22 cellular contexts compared by ENCODE assay signal in the genomic region with DNA sequence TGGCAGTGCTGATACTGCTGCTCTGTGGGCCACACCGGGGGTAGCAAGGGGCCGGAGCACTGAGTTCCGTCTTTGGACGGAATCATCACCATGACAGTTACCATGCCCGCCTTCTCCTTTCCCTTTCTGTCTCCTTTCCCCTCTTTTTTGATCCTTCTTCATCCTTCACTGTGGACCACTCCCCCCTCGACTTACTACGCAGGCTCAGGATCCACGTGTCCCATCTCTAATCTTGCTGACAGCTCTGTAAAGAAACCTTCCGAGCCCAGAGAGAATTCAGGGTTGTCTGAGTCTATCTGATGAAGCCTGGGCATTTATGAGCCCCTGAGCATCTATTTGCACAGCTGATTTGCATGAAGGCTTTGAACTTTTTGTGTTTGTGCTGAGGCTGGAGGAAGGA. TPM values are rescaled to one million over a fixed set of nuclear protein-coding genes. Genes with fewer than 3 reads are reported as not detected.
DNase-seq lines count a peak whose midpoint lies in the region; ATAC-seq, FAIRE-seq and TF ChIP-seq lines count a peak whose summit lies in the region.
"Had no signal": no experiment of that assay in that cellular context is flagged by ENCODE, and none has a peak within 500 bp of the region (broad histone marks: within the 10 kb centered on the region; RNA-seq: fewer than 3 reads in every experiment).

No MANE protein-coding gene starts in this region.

- DNase-seq in activated naive CD8-positive, alpha-beta T cell treated with anti-CD3 and anti-CD28 coated beads, Interleukin-2, amount 10 ng/mL, durations not matched to agents 7 days and 5 days = peak; percentile 7
- DNase-seq in activated naive CD8-positive, alpha-beta T cell treated with anti-CD3 and anti-CD28 coated beads, Interleukin-2, amount 50 U/mL, for 24 hours = no peak
- DNase-seq in WERI-Rb-1 = peak; percentile 8
- DNase-seq in neuronal stem cell (ENCODE audit: low spot score) = no peak
- no peak for DNase-seq in GM12891 (ENCODE audit: insufficient read length, low spot score)
- no peak for DNase-seq in NCI-H1436 treated with DMSO at 0.1 percent for 48 hours (lab: John Stamatoyannopoulos, UW)
- DNase-seq in COLO668 (lab: John Stamatoyannopoulos, UW; ENCODE audit: unreplicated experiment) = no peak
- DNase-seq: BE2C; CD8-positive, alpha-beta memory T cell; HFFc6; KBM-7; NCI-H1048; NCI-H187; NCI-H2171; NCI-H510A; NK-92 treated with Interleukin-12 subunit alpha and Interleukin-12 subunit beta, amount 100 ng/mL, for 24 hours; PC-3 had no signal

- no peak overlapping the region for H3K27ac ChIP-seq in WERI-Rb-1
- no peak overlapping the region for H3K27ac ChIP-seq in neuronal stem cell (replicated peaks; ENCODE audit: low read length)
- H3K27ac ChIP-seq: HL-60, SK-N-MC had no signal

- no peak overlapping the region for H2BK12ac ChIP-seq in neuronal stem cell (ENCODE audit: low read length)

- no peak for FAIRE-seq in GM12891 (lab: Jason Lieb, UNC)

- H3K36me3 ChIP-seq in WERI-Rb-1 = no peaks in the 10 kb centered on the region
- no peaks in the 10 kb centered on the region for H3K36me3 ChIP-seq in neuronal stem cell (replicated peaks in 1 of 2; ENCODE audit: control insufficient read depth in 2 of 2, insufficient read depth in 2 of 2, low read length in 2 of 2)
- H3K36me3 ChIP-seq: BE2C had no signal

- no peak overlapping the region for H3K23ac ChIP-seq in neuronal stem cell (ENCODE audit: low read depth, low read length, poor library complexity)

- peak overlapping the region; percentile 39 for H2AFZ ChIP-seq in neuronal stem cell (ENCODE audit: low read length)

- peaks cover 25% of the 10 kb centered on the region for H3K27me3 Mint-ChIP-seq in activated naive CD8-positive, alpha-beta T cell treated with anti-CD3 and anti-CD28 coated beads, Interleukin-2, amount 10 ng/mL, durations not matched to agents 7 days and 5 days
- H3K27me3 Mint-ChIP-seq in activated naive CD8-positive, alpha-beta T cell treated with anti-CD3 and anti-CD28 coated beads, Interleukin-2, amount 50 U/mL, for 24 hours = peaks cover 46% of the 10 kb centered on the region

- H3K27me3 ChIP-seq in WERI-Rb-1 (ENCODE audit: insufficient read depth, low read depth, severe bottlenecking) (no peaks in the 10 kb centered on the region), neuronal stem cell (ENCODE audit: control insufficient read depth in 3 of 3, insufficient read depth in 3 of 3, low read depth in 1 of 3, low read length in 3 of 3) (peaks cover 0 to 27% (median 2%) of the 10 kb centered on the region in 3 experiments)
- H3K27me3 ChIP-seq: BE2C had no signal

- no peaks in the 10 kb centered on the region for H3K79me1 ChIP-seq in neuronal stem cell (ENCODE audit: low read depth, low read length)

- H3K4me3 ChIP-seq in WERI-Rb-1 (ENCODE audit: low read depth, low read length) (no peak overlapping the region), neuronal stem cell (ENCODE audit: low read length in 2 of 2) (no peak overlapping the region)
- H3K4me3 ChIP-seq: SK-N-MC had no signal

- H3K9ac ChIP-seq in neuronal stem cell (ENCODE audit: low read depth, low read length, poor library complexity) = no peak overlapping the region

- H3K4me1 Mint-ChIP-seq in activated naive CD8-positive, alpha-beta T cell treated with anti-CD3 and anti-CD28 coated beads, Interleukin-2, amount 10 ng/mL, durations not matched to agents 7 days and 5 days = no peaks in the 10 kb centered on the region
- peaks cover 18% of the 10 kb centered on the region for H3K4me1 Mint-ChIP-seq in activated naive CD8-positive, alpha-beta T cell treated with anti-CD3 and anti-CD28 coated beads, Interleukin-2, amount 50 U/mL, for 24 hours
- H3K4me1 Mint-ChIP-seq: CD8-positive, alpha-beta memory T cell had no signal

- no peaks in the 10 kb centered on the region for H3K36me3 Mint-ChIP-seq in activated naive CD8-positive, alpha-beta T cell treated with anti-CD3 and anti-CD28 coated beads, Interleukin-2, amount 10 ng/mL, durations not matched to agents 7 days and 5 days
- no peaks in the 10 kb centered on the region for H3K36me3 Mint-ChIP-seq in activated naive CD8-positive, alpha-beta T cell treated with anti-CD3 and anti-CD28 coated beads, Interleukin-2, amount 50 U/mL, for 24 hours (ENCODE audit: low read depth)
- H3K36me3 Mint-ChIP-seq: CD8-positive, alpha-beta memory T cell had no signal

- H4K91ac ChIP-seq in neuronal stem cell (ENCODE audit: low read depth, low read length, poor library complexity) = no peak overlapping the region

- no peak overlapping the region for H3K4me3 Mint-ChIP-seq in activated naive CD8-positive, alpha-beta T cell treated with anti-CD3 and anti-CD28 coated beads, Interleukin-2, amount 10 ng/mL, durations not matched to agents 7 days and 5 days
- no peak overlapping the region for H3K4me3 Mint-ChIP-seq in activated naive CD8-positive, alpha-beta T cell treated with anti-CD3 and anti-CD28 coated beads, Interleukin-2, amount 50 U/mL, for 24 hours
- H3K4me3 Mint-ChIP-seq: CD8-positive, alpha-beta memory T cell; HFFc6 had no signal

- no peak overlapping the region for H3K4ac ChIP-seq in neuronal stem cell (ENCODE audit: low read length)

- peak overlapping the region; percentile 72 for H2AK5ac ChIP-seq in neuronal stem cell (ENCODE audit: low read depth, low read length)

- H3K18ac ChIP-seq in neuronal stem cell (ENCODE audit: low read length) = no peak overlapping the region

- H3K9me3 ChIP-seq in WERI-Rb-1 (ENCODE audit: severe bottlenecking) (no peaks in the 10 kb centered on the region), neuronal stem cell (replicated peaks in 1 of 2; ENCODE audit: control insufficient read depth in 2 of 2, insufficient read depth in 1 of 2, low read depth in 1 of 2, low read length in 2 of 2) (no peaks in the 10 kb centered on the region)
- H3K9me3 ChIP-seq: BE2C had no signal

- no peak for ATAC-seq in activated naive CD8-positive, alpha-beta T cell treated with anti-CD3 and anti-CD28 coated beads, Interleukin-2, amount 10 ng/mL, durations not matched to agents 7 days and 5 days (ENCODE audit: low read depth)
- ATAC-seq in activated naive CD8-positive, alpha-beta T cell treated with anti-CD3 and anti-CD28 coated beads, Interleukin-2, amount 50 U/mL, for 24 hours = no peak
- ATAC-seq: PC-3 had no signal

- no peak overlapping the region for H3K4me2 ChIP-seq in neuronal stem cell (ENCODE audit: insufficient read depth, low read length, poor library complexity, severe bottlenecking)

- no CpG with 5 or more reads among the region's 9 CpGs for WGBS in neuronal stem cell (ENCODE audit: extremely low coverage in 2 of 2, insufficient read length in 2 of 2, insufficient replicate concordance in 1 of 2), 2 donors

- H4K8ac ChIP-seq in neuronal stem cell (ENCODE audit: low read depth, low read length) = no peak overlapping the region

- H3K4me1 ChIP-seq in neuronal stem cell (ENCODE audit: control insufficient read depth in 2 of 2, insufficient read depth in 1 of 2, low read depth in 1 of 2, low read length in 2 of 2) = peaks cover 0 to 16% of the 10 kb centered on the region in 2 donors

- TF ChIP-seq CTCF in WERI-Rb-1 (IDR thresholded peaks at IDR 0.05; ENCODE audit: low read depth, low read length) = no peak

- POLR2A ChIA-PET in activated naive CD8-positive, alpha-beta T cell treated with anti-CD3 and anti-CD28 coated beads, Interleukin-2, amount 10 ng/mL, durations not matched to agents 7 days and 5 days (lab: Charles Lee) = no interaction called here

- no peak overlapping the region for H3K27ac Mint-ChIP-seq in activated naive CD8-positive, alpha-beta T cell treated with anti-CD3 and anti-CD28 coated beads, Interleukin-2, amount 10 ng/mL, durations not matched to agents 7 days and 5 days
- no peak overlapping the region for H3K27ac Mint-ChIP-seq in activated naive CD8-positive, alpha-beta T cell treated with anti-CD3 and anti-CD28 coated beads, Interleukin-2, amount 50 U/mL, for 24 hours
- H3K27ac Mint-ChIP-seq: CD8-positive, alpha-beta memory T cell; HFFc6 had no signal

- H3K9me3 Mint-ChIP-seq in activated naive CD8-positive, alpha-beta T cell treated with anti-CD3 and anti-CD28 coated beads, Interleukin-2, amount 10 ng/mL, durations not matched to agents 7 days and 5 days = no peaks in the 10 kb centered on the region
- no peaks in the 10 kb centered on the region for H3K9me3 Mint-ChIP-seq in activated naive CD8-positive, alpha-beta T cell treated with anti-CD3 and anti-CD28 coated beads, Interleukin-2, amount 50 U/mL, for 24 hours
- H3K9me3 Mint-ChIP-seq: HFFc6 had no signal

- H2BK120ac ChIP-seq in neuronal stem cell (ENCODE audit: low read depth, low read length) = no peak overlapping the region

- H3K14ac ChIP-seq in neuronal stem cell (ENCODE audit: low read length) = no peak overlapping the region

- no peak for TF ChIP-seq POLR2A in GM12891 (IDR thresholded peaks at IDR 0.05; ENCODE audit: low read depth, low read length)

- no peak overlapping the region for H2BK5ac ChIP-seq in neuronal stem cell (ENCODE audit: low read length)

- H2BK15ac ChIP-seq in neuronal stem cell (ENCODE audit: low read length) = no peak overlapping the region

TF ChIP-seq in GM12891, 5 proteins besides CTCF, POLR2A, EP300 and RAD21:
- TF ChIP-seq PAX5 (IDR thresholded peaks at IDR 0.05; ENCODE audit: insufficient read depth, low read length, severe bottlenecking) (no peak), SPI1 (IDR thresholded peaks at IDR 0.05; ENCODE audit: low read depth, low read length) (no peak), TAF1 (IDR thresholded peaks at IDR 0.05; ENCODE audit: low read depth, low read length) (no peak), POU2F2 (IDR thresholded peaks at IDR 0.05; ENCODE audit: low read depth, low read length) (no peak)

RNA-seq across cellular contexts. Expression of a gene that starts 50.7 kb away (rescaled TPM):
- total RNA-seq in activated naive CD8-positive, alpha-beta T cell treated with anti-CD3 and anti-CD28 coated beads, Interleukin-2, amount 10 ng/mL, durations not matched to agents 7 days and 5 days = not detected
- polyA plus RNA-seq in neuronal stem cell (2013, experiment 1 of 2) = not detected
- not detected for polyA plus RNA-seq in neuronal stem cell (2013, experiment 2 of 2)
- polyA plus RNA-seq in GM12891 (2012; ENCODE audit: low read depth, missing spikeins) = not detected
- total RNA-seq: CD8-positive, alpha-beta memory T cell; H4; HFFc6; M059J; PC-3 had no signal
- polyA plus RNA-seq: AG04450; CD8-positive, alpha-beta memory T cell had no signal

Comparison
In these comparisons a context has a peak if more than half of its experiments do, and no peak if none do; other contexts are left out.
1. DNase-seq: peak in activated naive CD8-positive, alpha-beta T cell treated with anti-CD3 and anti-CD28 coated beads, Interleukin-2, amount 10 ng/mL, durations not matched to agents 7 days and 5 days (single experiment) and WERI-Rb-1 (single experiment); none in activated naive CD8-positive, alpha-beta T cell treated with anti-CD3 and anti-CD28 coated beads, Interleukin-2, amount 50 U/mL, for 24 hours (single experiment), neuronal stem cell (single experiment), GM12891 (single experiment), NCI-H1436 treated with DMSO at 0.1 percent for 48 hours (single experiment) and COLO668 (single experiment).